8 cellular contexts compared by ENCODE assay signal in genomic region chr19:37718357-37718756, GRCh38. TPM values are rescaled to one million over a fixed set of nuclear protein-coding genes. Genes with fewer than 3 reads are reported as not detected.
DNase-seq lines count a peak whose midpoint lies in the region; ATAC-seq, FAIRE-seq and TF ChIP-seq lines count a peak whose summit lies in the region.

No MANE protein-coding gene starts in this region.

- no TSS peak for BruUV-seq in K562 (replicated peaks; lab: Mats Ljungman, UMichigan)

- no peak overlapping the region for H3K27ac ChIP-seq in A549
- H3K27ac ChIP-seq in K562 (ENCODE audit: extremely low read depth, low read depth, low read length): no peak overlapping the region
- no peak overlapping the region for H3K27ac ChIP-seq in mesodermal cell (ENCODE audit: low read depth, low read length, severe bottlenecking)

- TF ChIP-seq CTCF in A549 (IDR thresholded peaks at IDR 0.05) (no peak), HFF-Myc (IDR thresholded peaks at IDR 0.05; ENCODE audit: low read depth, low read length, missing control alignments) (no peak), K562 (IDR thresholded peaks at IDR 0.05 in 2 of 3, conservative IDR thresholded peaks at IDR 0.05 in 1 of 3; ENCODE audit: insufficient read depth in 2 of 3, low read depth in 1 of 3, low read length in 3 of 3) (no peak)

- peak overlapping the region; percentile 84 for H3K4me2 ChIP-seq in A549
- peak overlapping the region; percentile 95 for H3K4me2 ChIP-seq in K562 (ENCODE audit: insufficient read depth, low read length)

- H3K9ac ChIP-seq in K562 (ENCODE audit: insufficient read depth in 1 of 2, low read depth in 2 of 2, low read length in 2 of 2): peak overlapping the region; percentile 14 to 70; a peak in 1 of 4 replicates

- H3K4me1 ChIP-seq in A549 (peaks cover 4% of the 10 kb centered on the region; the same call in 1 of the 3 replicates), K562 (replicated peaks in 1 of 2; ENCODE audit: control insufficient read depth in 2 of 2, insufficient read depth in 2 of 2, low read length in 2 of 2) (peaks cover 0 to 5% of the 10 kb centered on the region in 2 experiments; a peak in 2 of 5 replicates), mesodermal cell (ENCODE audit: control insufficient read depth, insufficient read depth, low read length, poor library complexity, severe bottlenecking) (no peaks in the 10 kb centered on the region)

- TF ChIP-seq RAD21 in A549 (conservative IDR thresholded peaks at IDR 0.05 in 1 of 2, IDR thresholded peaks at IDR 0.05 in 1 of 2): no peak
- TF ChIP-seq RAD21 in K562 (CRISPR knock-in tag; conservative IDR thresholded peaks at IDR 0.05 in 1 of 2, IDR thresholded peaks at IDR 0.05 in 1 of 2): no peak

- in situ Hi-C loops in K562 (cut with MboI): no loop called here

- POLR2A ChIA-PET in A549 (lab: Yijun Ruan, JAX) (no interaction called here), K562 (lab: Yijun Ruan, JAX) (interaction anchor here (1.0 kb wide), 1 partner anchor 12 kb away, joined by 3 read pairs; no protein-coding TSS in a partner anchor)

- no peaks in the 10 kb centered on the region for H4K20me1 ChIP-seq in K562 (replicated peaks; ENCODE audit: control insufficient read depth, insufficient read depth, low read length)

- H2AFZ ChIP-seq in K562 (ENCODE audit: low read depth, low read length): no peak overlapping the region

- H3K9me3 ChIP-seq in A549: peaks cover 77% of the 10 kb centered on the region
- no peaks in the 10 kb centered on the region for H3K9me3 ChIP-seq in K562 (replicated peaks; ENCODE audit: control insufficient read depth, insufficient read depth, low read depth, low read length)
- H3K9me3 ChIP-seq in mesodermal cell (ENCODE audit: control insufficient read depth, low read length): peaks cover 7% of the 10 kb centered on the region

- FAIRE-seq in A549 (lab: Jason Lieb, UNC) (no peak), K562 (lab: Jason Lieb, UNC) (no peak)

- H3K4me3 ChIP-seq in A549 (peak overlapping the region; percentile 85), HFF-Myc (replicated peaks; ENCODE audit: low read depth, low read length) (peak overlapping the region; percentile 80), K562 (peak overlapping the region; percentile 91), mesodermal cell (ENCODE audit: extremely low read depth, insufficient read depth, low read length, poor library complexity, severe bottlenecking) (peak overlapping the region; percentile 93)

- WGBS in A549 (ENCODE audit: missing lambda C conversion rate): 94% methylated on average over 10 of the region's 10 CpGs
- 28% methylated on average over 10 of the region's 10 CpGs for whole genome bisulfite sequencing in K562 (ENCODE audit: insufficient coverage, low coverage, missing lambda C conversion rate)
- WGBS in mesodermal cell (ENCODE audit: insufficient coverage in 2 of 2), 2 experiments: 45 to 52% methylated on average over 5 to 9 of the region's 10 CpGs

- no peaks in the 10 kb centered on the region for H3K9me1 ChIP-seq in K562 (ENCODE audit: control insufficient read depth, insufficient read depth, low read length)

- H3K79me2 ChIP-seq in K562 (ENCODE audit: control insufficient read depth, insufficient read depth, low read length): peaks cover 15% of the 10 kb centered on the region

- ATAC-seq in A549: no peak
- no peak for ATAC-seq in K562
- ATAC-seq in HG03521 (IDR thresholded peaks at IDR 0.05; ENCODE audit: unreplicated experiment): no peak
- no peak for ATAC-seq in HG03097 (IDR thresholded peaks at IDR 0.05; ENCODE audit: low FRiP score, unreplicated experiment)

- TF ChIP-seq POLR2A in A549 (IDR thresholded peaks at IDR 0.05; ENCODE audit: low read length) (no peak), K562 (conservative IDR thresholded peaks at IDR 0.05) (no peak)

- intact Hi-C loops in K562 (cut with micrococcal nuclease): no loop called here

- DNase-seq in A549 (ENCODE audit: low read depth in 1 of 2, low spot score in 1 of 2): no peak
- no peak for DNase-seq in HFF-Myc (ENCODE audit: extremely low read depth, low read depth)
- peak in 1 of 4 experiments; percentile 12 for DNase-seq in K562 (ENCODE audit: extremely low read depth in 1 of 4, low spot score in 3 of 4)
- no peak for DNase-seq in KG1 (lab: John Stamatoyannopoulos, UW)
- no peak for DNase-seq in SHP77 treated with DMSO at 0.1 percent for 48 hours (lab: John Stamatoyannopoulos, UW)

- H3K36me3 ChIP-seq in K562 (ENCODE audit: control insufficient read depth, insufficient read depth, low read length): no peaks in the 10 kb centered on the region
- H3K36me3 ChIP-seq in mesodermal cell (ENCODE audit: control insufficient read depth, insufficient read depth, low read length): peaks cover 24% of the 10 kb centered on the region

- CTCF ChIA-PET in A549 (lab: Yijun Ruan, JAX) (no interaction called here), K562 (lab: Yijun Ruan, JAX; ENCODE audit: low intra/inter-chr PET ratio) (no interaction called here)

- no peaks in the 10 kb centered on the region for H3K27me3 ChIP-seq in K562 (ENCODE audit: control insufficient read depth in 2 of 2, insufficient read depth in 2 of 2, low read length in 2 of 2)

- TF ChIP-seq EP300 in A549 (IDR thresholded peaks at IDR 0.05) (no peak), K562 (IDR thresholded peaks at IDR 0.05; ENCODE audit: low read length) (no peak)

TF ChIP-seq in A549, 52 proteins besides CTCF, POLR2A, EP300 and RAD21 (continues in another document):
- no peak for TF ChIP-seq HOXB13 (CRISPR knock-in tag; IDR thresholded peaks at IDR 0.05; ENCODE audit: low read depth)
- no peak for TF ChIP-seq ATOH8 (CRISPR knock-in tag; IDR thresholded peaks at IDR 0.05; ENCODE audit: low read depth)
- TF ChIP-seq RARB (CRISPR knock-in tag; IDR thresholded peaks at IDR 0.05): no peak
- no peak for TF ChIP-seq NPAS2 (CRISPR knock-in tag; IDR thresholded peaks at IDR 0.05; ENCODE audit: borderline replicate concordance)
- TF ChIP-seq JUNB (IDR thresholded peaks at IDR 0.05): no peak
- TF ChIP-seq SREBF2 (IDR thresholded peaks at IDR 0.05): no peak

TF ChIP-seq in K562, 482 proteins besides CTCF, POLR2A, EP300 and RAD21:
- no peak for TF ChIP-seq SREBF1 (IDR thresholded peaks at IDR 0.05; ENCODE audit: borderline replicate concordance, low read depth, low read length)
- TF ChIP-seq ATF1 (CRISPR knock-in tag; IDR thresholded peaks at IDR 0.05): no peak
- TF ChIP-seq ATF1 (tag; IDR thresholded peaks at IDR 0.05): no peak
- TF ChIP-seq, protein P1, sequence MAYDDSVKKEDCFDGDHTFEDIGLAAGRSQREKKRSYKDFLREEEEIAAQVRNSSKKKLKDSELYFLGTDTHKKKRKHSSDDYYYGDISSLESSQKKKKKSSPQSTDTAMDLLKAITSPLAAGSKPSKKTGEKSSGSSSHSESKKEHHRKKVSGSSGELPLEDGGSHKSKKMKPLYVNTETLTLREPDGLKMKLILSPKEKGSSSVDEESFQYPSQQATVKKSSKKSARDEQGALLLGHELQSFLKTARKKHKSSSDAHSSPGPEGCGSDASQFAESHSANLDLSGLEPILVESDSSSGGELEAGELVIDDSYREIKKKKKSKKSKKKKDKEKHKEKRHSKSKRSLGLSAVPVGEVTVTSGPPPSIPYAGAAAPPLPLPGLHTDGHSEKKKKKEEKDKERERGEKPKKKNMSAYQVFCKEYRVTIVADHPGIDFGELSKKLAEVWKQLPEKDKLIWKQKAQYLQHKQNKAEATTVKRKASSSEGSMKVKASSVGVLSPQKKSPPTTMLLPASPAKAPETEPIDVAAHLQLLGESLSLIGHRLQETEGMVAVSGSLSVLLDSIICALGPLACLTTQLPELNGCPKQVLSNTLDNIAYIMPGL (CRISPR knock-in tag; IDR thresholded peaks at IDR 0.05): no peak
- no peak for TF ChIP-seq ESRRA (IDR thresholded peaks at IDR 0.05; ENCODE audit: borderline replicate concordance, low read depth)
- TF ChIP-seq FIP1L1 (IDR thresholded peaks at IDR 0.05; ENCODE audit: low read depth, low read length, poor library complexity, severe bottlenecking): no peak
- TF ChIP-seq ZKSCAN8 (CRISPR knock-in tag; IDR thresholded peaks at IDR 0.05): no peak

RNA-seq across cellular contexts. Expression of gene ZNF607, which starts 1.2 kb away (rescaled TPM):
- 5.9 and 6.4 TPM in 2 replicates for polyA plus RNA-seq in A549 (2011; rRNA removed)
- 2.4 and 2.7 TPM in 2 replicates for polyA plus RNA-seq in A549 (2012; cell fraction: cytosol; rRNA removed)
- 5.0 and 6.2 TPM in 2 replicates for polyA plus RNA-seq in A549 (2012; cell fraction: nucleus; rRNA removed)
- 5.8 to 6.8 TPM (median 6.0 TPM) in 3 replicates for polyA plus RNA-seq in A549 (2017; fragmentation: RNase III; extraction: RNeasy Plus Mini Kit Qiagen cat#74134 plus additional on column Dnase treatment)
- 6.1 and 6.5 TPM in 2 replicates for polyA minus RNA-seq in A549 (2011; rRNA and poly(A)+ RNA removed)
- total RNA-seq in K562 (2011; cell fraction: chromatin; rRNA removed; ENCODE audit: low replicate concordance): 3.2 and 7.5 TPM in 2 replicates
- total RNA-seq in K562 (2011; cell fraction: nucleolus; rRNA removed): 3.2 and 3.3 TPM in 2 replicates
- total RNA-seq in K562 (2011; cell fraction: nucleoplasm; rRNA removed): 4.8 and 6.3 TPM in 2 replicates
- total RNA-seq in K562 (2014; rRNA removed): 2.4 and 2.7 TPM in 2 replicates
- total RNA-seq in K562 (2014; rRNA removed; fragmentation: Illumina TruSeq; extraction: Trizol): 3.6 and 3.9 TPM in 2 replicates
- 3.7 and 3.8 TPM in 2 replicates for total RNA-seq in K562 (2015; rRNA removed; fragmentation: Illumina TruSeq; extraction: Trizol)
- total RNA-seq in K562 (2021): 5.1 and 5.7 TPM in 2 replicates
- polyA plus RNA-seq in K562 (2011; rRNA removed): 0.91 and 4.3 TPM in 2 replicates
- polyA plus RNA-seq in K562 (2011; cell fraction: cytosol; rRNA removed): 0.46 and 1.9 TPM in 2 replicates
- 1.5 and 5.6 TPM in 2 replicates for polyA plus RNA-seq in K562 (2011; cell fraction: nucleus; rRNA removed)
- polyA plus RNA-seq in K562 (2012): 2.5 and 3.4 TPM in 2 replicates
- polyA plus RNA-seq in K562 (2014; fragmentation: Illumina TruSeq; extraction: Trizol): 3.0 and 3.2 TPM in 2 replicates
- under 1 TPM; 0.65 to 0.96 TPM for polyA plus RNA-seq in K562 (2014; fragmentation: Nextera tagmentation; extraction: Ambion mirVana)
- polyA plus RNA-seq in K562 (2014; rRNA removed): 3.1 and 4.3 TPM in 2 replicates
- 2.1 and 6.3 TPM in 2 replicates for polyA minus RNA-seq in K562 (2011; rRNA and poly(A)+ RNA removed)
- polyA minus RNA-seq in K562 (2011; cell fraction: cytosol; rRNA and poly(A)+ RNA removed): 0.91 and 2.9 TPM in 2 replicates
- polyA minus RNA-seq in K562 (2011; cell fraction: nucleus; rRNA and poly(A)+ RNA removed): 0.78 and 1.9 TPM in 2 replicates
- polyA plus RNA-seq in mesodermal cell (2013, experiment 1 of 2): 7.7 TPM
- polyA plus RNA-seq in mesodermal cell (2013, experiment 2 of 2): 7.6 TPM
